ENCODE assay signal across 28 cellular contexts in genomic region chr5:160635046-160635445, GRCh38.
"Had no signal": no experiment of that assay in that cellular context is flagged by ENCODE, and none has a peak within 500 bp of the region (broad histone marks: within the 10 kb centered on the region; RNA-seq: fewer than 3 reads in every experiment).

No MANE protein-coding gene starts in this region.

- H3K9me3 ChIP-seq: adrenal gland, sigmoid colon, thoracic aorta had no signal

- H3K4me3 ChIP-seq: adrenal gland, dorsolateral prefrontal cortex, sigmoid colon, thoracic aorta had no signal

- H3K36me3 Mint-ChIP-seq: activated naive CD8-positive, alpha-beta T cell; memory B cell; naive B cell had no signal

- H3K4me3 Mint-ChIP-seq: activated B cell treated with CpG ODN at 0.5 μM for 24 hours; activated CD4-positive, alpha-beta T cell treated with anti-CD3 and anti-CD28 coated beads for 36 hours; activated naive CD8-positive, alpha-beta T cell; activated T-cell treated with anti-CD3 and anti-CD28 coated beads, Interleukin-2, amount 50 U/mL, for 4 hours; effector memory CD8-positive, alpha-beta T cell; memory B cell; naive B cell; neural crest cell had no signal

- DNase-seq: activated B cell treated with CpG ODN at 0.5 μM for 24 hours; activated CD4-positive, alpha-beta T cell treated with anti-CD3 and anti-CD28 coated beads for 36 hours; activated CD4-positive, alpha-beta T cell treated with anti-CD3 and anti-CD28 coated beads, Interleukin-2, amount 50 U/mL, for 48 hours; activated CD8-positive, alpha-beta memory T cell treated with anti-CD3 and anti-CD28 coated beads, Interleukin-2, amount 50 U/mL, for 48 hours; activated naive CD4-positive, alpha-beta T cell; activated T-cell treated with anti-CD3 and anti-CD28 coated beads, Interleukin-2, amount 50 U/mL, for 4 hours; adrenal gland; central memory CD4-positive, alpha-beta T cell; dorsolateral prefrontal cortex; effector memory CD8-positive, alpha-beta T cell; foreskin melanocyte; glutamatergic neuron; hippocampal formation; kidney glomerular epithelial cell; naive B cell; occipital lobe; posterior cingulate gyrus; sigmoid colon; stimulated activated CD4-positive, alpha-beta T cell treated with anti-CD3 and anti-CD28 coated beads, Interleukin-2, amount 100 ng/mL, for 48 hours; stimulated activated CD8-positive, alpha-beta memory T cell treated with anti-CD3 and anti-CD28 coated beads, Interleukin-4, amount 100 ng/mL, for 48 hours; stimulated activated naive CD4-positive, alpha-beta T cell; T-helper 9 cell had no signal

- ATAC-seq: activated CD4-positive, alpha-beta T cell treated with anti-CD3 and anti-CD28 coated beads for 36 hours; activated T-cell treated with anti-CD3 and anti-CD28 coated beads, Interleukin-2, amount 50 U/mL, for 4 hours; effector memory CD8-positive, alpha-beta T cell; esophagus mucosa had no signal

- H3K4me1 Mint-ChIP-seq: activated B cell treated with CpG ODN at 0.5 μM for 24 hours; activated CD4-positive, alpha-beta T cell treated with anti-CD3 and anti-CD28 coated beads for 36 hours; memory B cell; naive B cell; neural crest cell had no signal

- H3K27ac ChIP-seq: adrenal gland, dorsolateral prefrontal cortex, sigmoid colon, thoracic aorta had no signal

- H3K27ac Mint-ChIP-seq: activated B cell treated with CpG ODN at 0.5 μM for 24 hours; activated CD4-positive, alpha-beta T cell treated with anti-CD3 and anti-CD28 coated beads for 36 hours; activated naive CD8-positive, alpha-beta T cell; activated T-helper 2 cell treated with anti-CD3 and anti-CD28 coated beads, Interferon-gamma antibody, Interleukin-2, Interleukin-4, amounts not matched to agents 10 μg/mL and 5 μg/mL and 100 μg/mL, durations not matched to agents 14 hours and 24 hours and 36 hours; effector memory CD8-positive, alpha-beta T cell; memory B cell had no signal

- H3K27me3 ChIP-seq: adrenal gland, dorsolateral prefrontal cortex, sigmoid colon had no signal

- H3K9me3 Mint-ChIP-seq: activated B cell treated with CpG ODN at 0.5 μM for 24 hours; activated T-cell treated with anti-CD3 and anti-CD28 coated beads, Interleukin-2, amount 50 U/mL, for 4 hours had no signal

- H3K4me1 ChIP-seq: adrenal gland, sigmoid colon had no signal
